1 cellular context compared by ENCODE assay signal in the genomic region with DNA sequence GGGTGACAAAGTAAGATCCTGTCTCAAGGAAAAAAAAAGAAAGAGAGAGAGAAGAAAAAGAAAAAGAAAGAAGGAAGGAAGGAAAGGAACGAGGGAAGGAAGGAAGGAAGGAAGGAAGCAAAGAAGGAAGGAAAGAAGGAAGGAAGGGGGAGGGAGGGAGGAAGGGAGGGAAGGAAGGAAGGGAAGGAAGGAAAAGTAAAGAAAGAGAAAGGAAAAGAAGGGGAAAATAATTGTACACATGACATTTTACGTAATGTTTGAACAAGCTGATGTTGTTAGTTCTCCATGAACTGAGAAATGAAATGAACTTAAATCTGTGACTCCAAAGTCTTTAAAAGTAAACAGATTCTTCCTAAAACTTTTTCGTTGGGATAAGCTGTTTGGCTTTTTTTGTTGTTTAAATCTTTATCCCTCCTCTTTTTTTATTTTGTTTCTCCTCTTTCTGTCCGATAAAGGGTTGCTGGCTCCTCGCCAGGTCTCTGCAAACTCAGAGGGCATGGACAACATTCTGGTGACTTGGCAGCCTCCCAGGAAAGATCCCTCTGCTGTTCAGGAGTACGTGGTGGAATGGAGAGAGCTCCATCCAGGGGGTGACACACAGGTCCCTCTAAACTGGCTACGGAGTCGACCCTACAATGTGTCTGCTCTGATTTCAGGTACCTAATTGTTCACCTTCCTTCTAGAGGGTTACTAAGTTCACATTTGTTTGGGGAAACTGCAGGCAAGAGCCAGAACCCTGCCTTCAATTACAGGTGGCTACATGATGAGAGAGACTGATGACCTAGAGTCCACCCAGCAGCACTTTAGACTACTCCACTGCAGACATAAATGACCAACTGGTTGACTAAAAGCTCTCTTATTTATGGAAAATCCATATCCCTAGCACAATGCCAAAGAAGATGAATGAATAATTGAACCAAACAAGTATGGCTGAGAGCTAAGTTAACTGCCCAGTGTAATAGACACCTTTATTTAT.
A peak's percentile ranks its signal among the peaks of the same experiment; 100 is the strongest.
TF ChIP-seq lines count a peak whose summit lies in the region.

No MANE protein-coding gene starts in this region.

TF ChIP-seq in HEK293, 187 proteins besides CTCF, POLR2A, EP300 and RAD21 (continued from another document and continues in another):
- TF ChIP-seq, protein P1, sequence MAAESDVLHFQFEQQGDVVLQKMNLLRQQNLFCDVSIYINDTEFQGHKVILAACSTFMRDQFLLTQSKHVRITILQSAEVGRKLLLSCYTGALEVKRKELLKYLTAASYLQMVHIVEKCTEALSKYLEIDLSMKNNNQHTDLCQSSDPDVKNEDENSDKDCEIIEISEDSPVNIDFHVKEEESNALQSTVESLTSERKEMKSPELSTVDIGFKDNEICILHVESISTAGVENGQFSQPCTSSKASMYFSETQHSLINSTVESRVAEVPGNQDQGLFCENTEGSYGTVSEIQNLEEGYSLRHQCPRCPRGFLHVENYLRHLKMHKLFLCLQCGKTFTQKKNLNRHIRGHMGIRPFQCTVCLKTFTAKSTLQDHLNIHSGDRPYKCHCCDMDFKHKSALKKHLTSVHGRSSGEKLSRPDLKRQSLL (tag by site-specific recombination; IDR thresholded peaks at IDR 0.05) = no peak
- TF ChIP-seq ZNF76 (tag by site-specific recombination; IDR thresholded peaks at IDR 0.05; ENCODE audit: borderline replicate concordance, low read depth) (no peak), TCF7L2 (IDR thresholded peaks at IDR 0.05; ENCODE audit: borderline replicate concordance, low read depth, low read length) (no peak), PRDM2 (tag by site-specific recombination; IDR thresholded peaks at IDR 0.05; ENCODE audit: borderline replicate concordance) (no peak), MYNN (tag by site-specific recombination; IDR thresholded peaks at IDR 0.05; ENCODE audit: borderline replicate concordance) (no peak), ZNF792 (tag by site-specific recombination; IDR thresholded peaks at IDR 0.05) (no peak), ZNF701 (tag by site-specific recombination; IDR thresholded peaks at IDR 0.05) (no peak), ZSCAN23 (tag by site-specific recombination; IDR thresholded peaks at IDR 0.05) (no peak), ZNF501 (tag by site-specific recombination; IDR thresholded peaks at IDR 0.05) (no peak; the same call in 1 of the 2 replicates), ZSCAN16 (tag by site-specific recombination; IDR thresholded peaks at IDR 0.05) (peak; percentile 78; the same call in 1 of the 2 replicates), ZNF354C (tag by site-specific recombination; IDR thresholded peaks at IDR 0.05; ENCODE audit: borderline replicate concordance, low read depth) (no peak), ELK4 (IDR thresholded peaks at IDR 0.05; ENCODE audit: borderline replicate concordance, low read depth, low read length) (no peak), ZBTB7A (tag by site-specific recombination; IDR thresholded peaks at IDR 0.05; ENCODE audit: low read depth) (no peak; the same call in 1 of the 2 replicates), ZNF521 (tag by site-specific recombination; IDR thresholded peaks at IDR 0.05) (no peak), ZNF10 (tag by site-specific recombination; IDR thresholded peaks at IDR 0.05) (no peak), ZNF214 (tag by site-specific recombination; IDR thresholded peaks at IDR 0.05; ENCODE audit: borderline replicate concordance) (no peak), ZNF654 (tag by site-specific recombination; IDR thresholded peaks at IDR 0.05; ENCODE audit: low read depth) (no peak), ZNF174 (tag by site-specific recombination; IDR thresholded peaks at IDR 0.05) (no peak), MZF1 (tag by site-specific recombination; IDR thresholded peaks at IDR 0.05; ENCODE audit: borderline replicate concordance) (peak; percentile 37; the same call in 1 of the 2 replicates), ZNF138 (tag by site-specific recombination; IDR thresholded peaks at IDR 0.05; ENCODE audit: borderline replicate concordance) (no peak), HOXD13 (CRISPR knock-in tag; IDR thresholded peaks at IDR 0.05; ENCODE audit: borderline replicate concordance) (no peak), ZNF529 (tag by site-specific recombination; IDR thresholded peaks at IDR 0.05; ENCODE audit: insufficient replicate concordance) (no peak), ZIC2 (tag by site-specific recombination; IDR thresholded peaks at IDR 0.05) (no peak), ZNF544 (tag by site-specific recombination; IDR thresholded peaks at IDR 0.05) (no peak), ZXDB (tag by site-specific recombination; IDR thresholded peaks at IDR 0.05) (0 out of 2 replicates have a peak, but pooled peaks have one; percentile 20), ZNF37A (tag by site-specific recombination; IDR thresholded peaks at IDR 0.05) (peak; percentile 46; the same call in 1 of the 2 replicates), ZNF24 (tag by site-specific recombination; IDR thresholded peaks at IDR 0.05) (no peak), ZNF48 (tag by site-specific recombination; IDR thresholded peaks at IDR 0.05) (no peak)
- TF ChIP-seq, protein P2, sequence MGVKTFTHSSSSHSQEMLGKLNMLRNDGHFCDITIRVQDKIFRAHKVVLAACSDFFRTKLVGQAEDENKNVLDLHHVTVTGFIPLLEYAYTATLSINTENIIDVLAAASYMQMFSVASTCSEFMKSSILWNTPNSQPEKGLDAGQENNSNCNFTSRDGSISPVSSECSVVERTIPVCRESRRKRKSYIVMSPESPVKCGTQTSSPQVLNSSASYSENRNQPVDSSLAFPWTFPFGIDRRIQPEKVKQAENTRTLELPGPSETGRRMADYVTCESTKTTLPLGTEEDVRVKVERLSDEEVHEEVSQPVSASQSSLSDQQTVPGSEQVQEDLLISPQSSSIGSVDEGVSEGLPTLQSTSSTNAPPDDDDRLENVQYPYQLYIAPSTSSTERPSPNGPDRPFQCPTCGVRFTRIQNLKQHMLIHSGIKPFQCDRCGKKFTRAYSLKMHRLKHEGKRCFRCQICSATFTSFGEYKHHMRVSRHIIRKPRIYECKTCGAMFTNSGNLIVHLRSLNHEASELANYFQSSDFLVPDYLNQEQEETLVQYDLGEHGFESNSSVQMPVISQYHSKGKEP (tag by site-specific recombination; IDR thresholded peaks at IDR 0.05) = no peak
- TF ChIP-seq, protein P3, sequence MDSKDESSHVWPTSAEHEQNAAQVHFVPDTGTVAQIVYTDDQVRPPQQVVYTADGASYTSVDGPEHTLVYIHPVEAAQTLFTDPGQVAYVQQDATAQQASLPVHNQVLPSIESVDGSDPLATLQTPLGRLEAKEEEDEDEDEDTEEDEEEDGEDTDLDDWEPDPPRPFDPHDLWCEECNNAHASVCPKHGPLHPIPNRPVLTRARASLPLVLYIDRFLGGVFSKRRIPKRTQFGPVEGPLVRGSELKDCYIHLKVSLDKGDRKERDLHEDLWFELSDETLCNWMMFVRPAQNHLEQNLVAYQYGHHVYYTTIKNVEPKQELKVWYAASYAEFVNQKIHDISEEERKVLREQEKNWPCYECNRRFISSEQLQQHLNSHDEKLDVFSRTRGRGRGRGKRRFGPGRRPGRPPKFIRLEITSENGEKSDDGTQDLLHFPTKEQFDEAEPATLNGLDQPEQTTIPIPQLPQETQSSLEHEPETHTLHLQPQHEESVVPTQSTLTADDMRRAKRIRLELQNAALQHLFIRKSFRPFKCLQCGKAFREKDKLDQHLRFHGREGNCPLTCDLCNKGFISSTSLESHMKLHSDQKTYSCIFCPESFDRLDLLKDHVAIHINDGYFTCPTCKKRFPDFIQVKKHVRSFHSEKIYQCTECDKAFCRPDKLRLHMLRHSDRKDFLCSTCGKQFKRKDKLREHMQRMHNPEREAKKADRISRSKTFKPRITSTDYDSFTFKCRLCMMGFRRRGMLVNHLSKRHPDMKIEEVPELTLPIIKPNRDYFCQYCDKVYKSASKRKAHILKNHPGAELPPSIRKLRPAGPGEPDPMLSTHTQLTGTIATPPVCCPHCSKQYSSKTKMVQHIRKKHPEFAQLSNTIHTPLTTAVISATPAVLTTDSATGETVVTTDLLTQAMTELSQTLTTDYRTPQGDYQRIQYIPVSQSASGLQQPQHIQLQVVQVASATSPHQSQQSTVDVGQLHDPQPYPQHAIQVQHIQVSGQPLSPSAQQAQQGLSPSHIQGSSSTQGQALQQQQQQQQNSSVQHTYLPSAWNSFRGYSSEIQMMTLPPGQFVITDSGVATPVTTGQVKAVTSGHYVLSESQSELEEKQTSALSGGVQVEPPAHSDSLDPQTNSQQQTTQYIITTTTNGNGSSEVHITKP (tag by site-specific recombination; IDR thresholded peaks at IDR 0.05) = peak; percentile 56
- TF ChIP-seq, protein P4, sequence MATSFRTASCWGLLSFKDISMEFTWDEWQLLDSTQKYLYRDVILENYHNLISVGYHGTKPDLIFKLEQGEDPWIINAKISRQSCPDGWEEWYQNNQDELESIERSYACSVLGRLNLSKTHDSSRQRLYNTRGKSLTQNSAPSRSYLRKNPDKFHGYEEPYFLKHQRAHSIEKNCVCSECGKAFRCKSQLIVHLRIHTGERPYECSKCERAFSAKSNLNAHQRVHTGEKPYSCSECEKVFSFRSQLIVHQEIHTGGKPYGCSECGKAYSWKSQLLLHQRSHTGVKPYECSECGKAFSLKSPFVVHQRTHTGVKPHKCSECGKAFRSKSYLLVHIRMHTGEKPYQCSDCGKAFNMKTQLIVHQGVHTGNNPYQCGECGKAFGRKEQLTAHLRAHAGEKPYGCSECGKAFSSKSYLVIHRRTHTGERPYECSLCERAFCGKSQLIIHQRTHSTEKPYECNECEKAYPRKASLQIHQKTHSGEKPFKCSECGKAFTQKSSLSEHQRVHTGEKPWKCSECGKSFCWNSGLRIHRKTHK (tag by site-specific recombination; IDR thresholded peaks at IDR 0.05) = no peak
- TF ChIP-seq, protein P5, sequence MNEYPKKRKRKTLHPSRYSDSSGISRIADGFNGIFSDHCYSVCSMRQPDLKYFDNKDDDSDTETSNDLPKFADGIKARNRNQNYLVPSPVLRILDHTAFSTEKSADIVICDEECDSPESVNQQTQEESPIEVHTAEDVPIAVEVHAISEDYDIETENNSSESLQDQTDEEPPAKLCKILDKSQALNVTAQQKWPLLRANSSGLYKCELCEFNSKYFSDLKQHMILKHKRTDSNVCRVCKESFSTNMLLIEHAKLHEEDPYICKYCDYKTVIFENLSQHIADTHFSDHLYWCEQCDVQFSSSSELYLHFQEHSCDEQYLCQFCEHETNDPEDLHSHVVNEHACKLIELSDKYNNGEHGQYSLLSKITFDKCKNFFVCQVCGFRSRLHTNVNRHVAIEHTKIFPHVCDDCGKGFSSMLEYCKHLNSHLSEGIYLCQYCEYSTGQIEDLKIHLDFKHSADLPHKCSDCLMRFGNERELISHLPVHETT (tag by site-specific recombination; IDR thresholded peaks at IDR 0.05) = no peak
- TF ChIP-seq, protein P6, sequence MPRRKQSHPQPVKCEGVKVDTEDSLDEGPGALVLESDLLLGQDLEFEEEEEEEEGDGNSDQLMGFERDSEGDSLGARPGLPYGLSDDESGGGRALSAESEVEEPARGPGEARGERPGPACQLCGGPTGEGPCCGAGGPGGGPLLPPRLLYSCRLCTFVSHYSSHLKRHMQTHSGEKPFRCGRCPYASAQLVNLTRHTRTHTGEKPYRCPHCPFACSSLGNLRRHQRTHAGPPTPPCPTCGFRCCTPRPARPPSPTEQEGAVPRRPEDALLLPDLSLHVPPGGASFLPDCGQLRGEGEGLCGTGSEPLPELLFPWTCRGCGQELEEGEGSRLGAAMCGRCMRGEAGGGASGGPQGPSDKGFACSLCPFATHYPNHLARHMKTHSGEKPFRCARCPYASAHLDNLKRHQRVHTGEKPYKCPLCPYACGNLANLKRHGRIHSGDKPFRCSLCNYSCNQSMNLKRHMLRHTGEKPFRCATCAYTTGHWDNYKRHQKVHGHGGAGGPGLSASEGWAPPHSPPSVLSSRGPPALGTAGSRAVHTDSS (tag by site-specific recombination; IDR thresholded peaks at IDR 0.05) = no peak
